ENCODE assay signal across 17 cellular contexts in the genomic region with DNA sequence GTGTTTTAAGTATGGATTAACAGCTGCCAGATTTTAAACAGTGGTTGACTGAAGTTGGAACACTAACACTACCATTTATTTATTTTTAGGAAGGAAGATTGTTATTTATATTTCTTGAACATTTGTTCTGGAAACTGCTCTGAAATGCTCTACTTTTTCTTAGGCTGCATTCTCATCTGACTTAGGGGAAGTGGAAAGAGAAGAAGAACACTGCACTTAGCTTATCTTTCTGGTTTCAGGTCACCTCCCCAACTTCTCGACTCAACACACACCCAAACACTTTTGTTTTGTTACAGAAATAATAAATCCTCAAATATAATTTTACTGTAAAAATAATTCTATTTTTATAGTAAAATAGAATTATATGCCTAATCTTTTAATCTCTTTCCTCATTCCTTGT. TPM values are rescaled to one million over a fixed set of nuclear protein-coding genes. Genes with fewer than 3 reads are reported as not detected.
DNase-seq lines count a peak whose midpoint lies in the region; ATAC-seq and TF ChIP-seq lines count a peak whose summit lies in the region.
"Had no signal": no experiment of that assay in that cellular context is flagged by ENCODE, and none has a peak within 500 bp of the region (broad histone marks: within the 10 kb centered on the region; RNA-seq: fewer than 3 reads in every experiment).

No MANE protein-coding gene starts in this region.

- H2BK5ac ChIP-seq in neuronal stem cell (ENCODE audit: low read length), result no peak overlapping the region

- H3K23ac ChIP-seq in neuronal stem cell (ENCODE audit: low read depth, low read length, poor library complexity), result no peak overlapping the region

- peaks cover 18 to 40% of the 10 kb centered on the region in 2 donors for H3K4me1 ChIP-seq in thoracic aorta (ENCODE audit: control insufficient read depth in 1 of 2, low read depth in 2 of 2)
- no peaks in the 10 kb centered on the region for H3K4me1 ChIP-seq in neuronal stem cell (ENCODE audit: control insufficient read depth in 2 of 2, insufficient read depth in 1 of 2, low read depth in 1 of 2, low read length in 2 of 2)

- no peak overlapping the region for H2BK12ac ChIP-seq in neuronal stem cell (ENCODE audit: low read length)

- H4K8ac ChIP-seq in neuronal stem cell (ENCODE audit: low read depth, low read length), result no peak overlapping the region

- H2AFZ ChIP-seq in neuronal stem cell (ENCODE audit: low read length), result no peak overlapping the region
- H2AFZ ChIP-seq: GM23338 had no signal

- no peak overlapping the region for H3K14ac ChIP-seq in neuronal stem cell (ENCODE audit: low read length)

- H3K9me3 ChIP-seq in thoracic aorta (no peaks in the 10 kb centered on the region), neuronal stem cell (replicated peaks in 1 of 2; ENCODE audit: control insufficient read depth in 2 of 2, insufficient read depth in 1 of 2, low read depth in 1 of 2, low read length in 2 of 2) (no peaks in the 10 kb centered on the region)

- no peaks in the 10 kb centered on the region for H3K36me3 ChIP-seq in thoracic aorta
- H3K36me3 ChIP-seq in neuronal stem cell (replicated peaks in 1 of 2; ENCODE audit: control insufficient read depth in 2 of 2, insufficient read depth in 2 of 2, low read length in 2 of 2), result peaks cover 0 to 3% of the 10 kb centered on the region in 2 donors

- H3K27me3 ChIP-seq in dorsolateral prefrontal cortex, result no peaks in the 10 kb centered on the region
- no peaks in the 10 kb centered on the region for H3K27me3 ChIP-seq in thoracic aorta (replicated peaks; ENCODE audit: insufficient read depth)
- H3K27me3 ChIP-seq in neuronal stem cell (ENCODE audit: control insufficient read depth in 3 of 3, insufficient read depth in 3 of 3, low read depth in 1 of 3, low read length in 3 of 3), result no peaks in the 10 kb centered on the region

- no peak overlapping the region for H3K18ac ChIP-seq in neuronal stem cell (ENCODE audit: low read length)

- DNase-seq in MV-4-11 (lab: John Stamatoyannopoulos, UW), result peak; percentile 5
- DNase-seq in dorsolateral prefrontal cortex, result no peak
- DNase-seq in thoracic aorta (ENCODE audit: low spot score), result no peak
- no peak for DNase-seq in stimulated activated CD4-positive, alpha-beta T cell treated with anti-CD3 and anti-CD28 coated beads, Interleukin-2, amount 100 ng/mL, for 48 hours
- DNase-seq in neuronal stem cell (ENCODE audit: low spot score), result no peak
- DNase-seq in GF-D8 (lab: John Stamatoyannopoulos, UW), result no peak
- DNase-seq: CD8-positive, alpha-beta memory T cell; DMS 273 treated with DMSO at 0.1 percent for 48 hours; NCI-H1105 treated with DMSO at 0.1 percent for 48 hours; NCI-H187; NCI-H2171; NCI-H510A; NCI-H82; SHP77 had no signal

- H3K4me3 ChIP-seq in dorsolateral prefrontal cortex (no peak overlapping the region), thoracic aorta (no peak overlapping the region), neuronal stem cell (ENCODE audit: low read length in 2 of 2) (no peak overlapping the region)
- H3K4me3 ChIP-seq: GM23338 had no signal

- H3K27ac ChIP-seq in dorsolateral prefrontal cortex (peak overlapping the region in 47 of 59 donors; percentile 6 to 74 (median 49)), thoracic aorta (peak overlapping the region; percentile 4 to 39), neuronal stem cell (replicated peaks; ENCODE audit: low read length) (no peak overlapping the region)
- H3K27ac ChIP-seq: KMS-11 had no signal

- no peak for TF ChIP-seq CTCF in dorsolateral prefrontal cortex (IDR thresholded peaks at IDR 0.05 in 54 of 56, conservative IDR thresholded peaks at IDR 0.05 in 2 of 56; ENCODE audit: low read depth in 1 of 56, partially characterized antibody in 56 of 56)
- no peak for TF ChIP-seq CTCF in thoracic aorta (IDR thresholded peaks at IDR 0.05)

- no CpG with 5 or more reads among the region's 1 CpG for WGBS in neuronal stem cell (ENCODE audit: extremely low coverage in 2 of 2, insufficient read length in 2 of 2, insufficient replicate concordance in 1 of 2), 2 donors

- no peak overlapping the region for H2BK15ac ChIP-seq in neuronal stem cell (ENCODE audit: low read length)

- H2BK120ac ChIP-seq in neuronal stem cell (ENCODE audit: low read depth, low read length), result no peak overlapping the region

- no peak overlapping the region for H3K9ac ChIP-seq in neuronal stem cell (ENCODE audit: low read depth, low read length, poor library complexity)
- H3K9ac ChIP-seq: KMS-11 had no signal

- H3K4ac ChIP-seq in neuronal stem cell (ENCODE audit: low read length), result no peak overlapping the region

- intact Hi-C loops in dorsolateral prefrontal cortex (cut with DNase I), result no loop called here

- no peak overlapping the region for H2AK5ac ChIP-seq in neuronal stem cell (ENCODE audit: low read depth, low read length)

- H3K4me2 ChIP-seq in neuronal stem cell (ENCODE audit: insufficient read depth, low read length, poor library complexity, severe bottlenecking), result no peak overlapping the region
- H3K4me2 ChIP-seq: GM23338, KMS-11 had no signal

- no peak overlapping the region for H4K91ac ChIP-seq in neuronal stem cell (ENCODE audit: low read depth, low read length, poor library complexity)

- ATAC-seq in GM21390 (IDR thresholded peaks at IDR 0.05; ENCODE audit: unreplicated experiment) (peak; percentile 60), thoracic aorta (ENCODE audit: insufficient number of reproducible peaks, low FRiP score, low read depth) (no peak)
- ATAC-seq: GM23338 had no signal

- H3K79me1 ChIP-seq in neuronal stem cell (ENCODE audit: low read depth, low read length), result no peaks in the 10 kb centered on the region

RNA-seq across cellular contexts. Expression of gene BLTP1, which starts 18.6 kb away (rescaled TPM):
- total RNA-seq in dorsolateral prefrontal cortex (100 to 1,000 TPM; 130 to 212 (median 167) TPM), thoracic aorta (100 to 1,000 TPM; 105 to 148 TPM)
- polyA plus RNA-seq in neuronal stem cell (2013, experiment 1 of 2), result 15.1 TPM
- polyA plus RNA-seq in neuronal stem cell (2013, experiment 2 of 2), result 15.9 TPM
